ENCODE assay signal across 1 cellular context in genomic region chr2:199911052-199911876, GRCh38.
TF ChIP-seq lines count a peak whose summit lies in the region.

A gene with protein sequence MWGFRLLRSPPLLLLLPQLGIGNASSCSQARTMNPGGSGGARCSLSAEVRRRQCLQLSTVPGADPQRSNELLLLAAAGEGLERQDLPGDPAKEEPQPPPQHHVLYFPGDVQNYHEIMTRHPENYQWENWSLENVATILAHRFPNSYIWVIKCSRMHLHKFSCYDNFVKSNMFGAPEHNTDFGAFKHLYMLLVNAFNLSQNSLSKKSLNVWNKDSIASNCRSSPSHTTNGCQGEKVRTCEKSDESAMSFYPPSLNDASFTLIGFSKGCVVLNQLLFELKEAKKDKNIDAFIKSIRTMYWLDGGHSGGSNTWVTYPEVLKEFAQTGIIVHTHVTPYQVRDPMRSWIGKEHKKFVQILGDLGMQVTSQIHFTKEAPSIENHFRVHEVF (plus strand): TSS chr2:199911293. CDS start chr2:199911439, 146 bp downstream.

TF ChIP-seq in HepG2, 621 proteins besides CTCF, POLR2A, EP300 and RAD21 (continued from another document and continues in another):
- TF ChIP-seq ZHX1 (CRISPR knock-in tag; IDR thresholded peaks at IDR 0.05; ENCODE audit: low read depth) (peak; percentile 76; the same call in 1 of the 2 replicates), MTA1 (CRISPR knock-in tag; IDR thresholded peaks at IDR 0.05; ENCODE audit: borderline replicate concordance) (peak; percentile 50; the same call in 1 of the 2 replicates), ZFP37 (CRISPR knock-in tag; IDR thresholded peaks at IDR 0.05; ENCODE audit: borderline replicate concordance) (no peak), TBX3 (IDR thresholded peaks at IDR 0.05; ENCODE audit: borderline replicate concordance) (no peak; the same call in 1 of the 2 replicates), MYC (CRISPR knock-in tag; IDR thresholded peaks at IDR 0.05; ENCODE audit: borderline replicate concordance) (peak; percentile 91), PCBP1 (IDR thresholded peaks at IDR 0.05; ENCODE audit: borderline replicate concordance, low read depth, low read length) (no peak), ZNF235 (CRISPR knock-in tag; IDR thresholded peaks at IDR 0.05; ENCODE audit: borderline replicate concordance) (peak; percentile 98), IKZF1 (IDR thresholded peaks at IDR 0.05) (no peak), NFIB (CRISPR knock-in tag; IDR thresholded peaks at IDR 0.05; ENCODE audit: borderline replicate concordance) (no peak), HOXA9 (CRISPR knock-in tag; IDR thresholded peaks at IDR 0.05; ENCODE audit: borderline replicate concordance) (no peak), AHR (CRISPR knock-in tag; IDR thresholded peaks at IDR 0.05) (no peak), ZMYM4 (CRISPR knock-in tag; IDR thresholded peaks at IDR 0.05) (peak; percentile 99), ZNF276 (CRISPR knock-in tag; IDR thresholded peaks at IDR 0.05; ENCODE audit: low read depth) (0 out of 2 replicates have a peak, but pooled peaks have one; percentile 14), AGO1 (IDR thresholded peaks at IDR 0.05; ENCODE audit: low read depth, low read length, poor library complexity, severe bottlenecking) (peak; percentile 64), SOX5 (CRISPR knock-in tag; IDR thresholded peaks at IDR 0.05; ENCODE audit: borderline replicate concordance) (no peak), ZNF296 (CRISPR knock-in tag; conservative IDR thresholded peaks at IDR 0.05) (peak; percentile 61; the same call in 1 of the 2 replicates), ZNF33A (CRISPR knock-in tag; IDR thresholded peaks at IDR 0.05; ENCODE audit: borderline replicate concordance) (no peak), ZNF180 (CRISPR knock-in tag; IDR thresholded peaks at IDR 0.05; ENCODE audit: borderline replicate concordance, low read depth) (no peak), ZNF44 (CRISPR knock-in tag; IDR thresholded peaks at IDR 0.05) (no peak; the same call in 1 of the 2 replicates), ZBTB33 (CRISPR knock-in tag; IDR thresholded peaks at IDR 0.05) (peak; percentile 9; the same call in 1 of the 2 replicates), ZNF552 (CRISPR knock-in tag; IDR thresholded peaks at IDR 0.05; ENCODE audit: borderline replicate concordance) (no peak; the same call in 1 of the 2 replicates), ZNF441 (CRISPR knock-in tag; IDR thresholded peaks at IDR 0.05; ENCODE audit: borderline replicate concordance) (peak; percentile 76; the same call in 1 of the 2 replicates), SAP130 (CRISPR knock-in tag; IDR thresholded peaks at IDR 0.05; ENCODE audit: low read depth) (peak; percentile 100), ETV6 (CRISPR knock-in tag; conservative IDR thresholded peaks at IDR 0.05) (peak; percentile 85), LRRFIP1 (CRISPR knock-in tag; conservative IDR thresholded peaks at IDR 0.05) (no peak), ZNF557 (CRISPR knock-in tag; IDR thresholded peaks at IDR 0.05) (no peak), NR1H2 (CRISPR knock-in tag; IDR thresholded peaks at IDR 0.05; ENCODE audit: borderline replicate concordance, low read depth) (no peak), ISX (CRISPR knock-in tag; conservative IDR thresholded peaks at IDR 0.05) (0 out of 2 replicates have a peak, but pooled peaks have one; percentile 32), ARNT2 (CRISPR knock-in tag; IDR thresholded peaks at IDR 0.05; ENCODE audit: low read depth) (peak; percentile 99), EEA1 (CRISPR knock-in tag; IDR thresholded peaks at IDR 0.05; ENCODE audit: borderline replicate concordance) (peak; percentile 98), KLF6 (CRISPR knock-in tag; IDR thresholded peaks at IDR 0.05) (peak; percentile 78), NFYB (CRISPR knock-in tag; IDR thresholded peaks at IDR 0.05) (peak; percentile 85), ZNF670 (CRISPR knock-in tag; IDR thresholded peaks at IDR 0.05; ENCODE audit: borderline replicate concordance) (0 out of 2 replicates have a peak, but pooled peaks have one; percentile 37), BRCA1 (CRISPR knock-in tag; IDR thresholded peaks at IDR 0.05) (no peak)
- TF ChIP-seq, protein P1, sequence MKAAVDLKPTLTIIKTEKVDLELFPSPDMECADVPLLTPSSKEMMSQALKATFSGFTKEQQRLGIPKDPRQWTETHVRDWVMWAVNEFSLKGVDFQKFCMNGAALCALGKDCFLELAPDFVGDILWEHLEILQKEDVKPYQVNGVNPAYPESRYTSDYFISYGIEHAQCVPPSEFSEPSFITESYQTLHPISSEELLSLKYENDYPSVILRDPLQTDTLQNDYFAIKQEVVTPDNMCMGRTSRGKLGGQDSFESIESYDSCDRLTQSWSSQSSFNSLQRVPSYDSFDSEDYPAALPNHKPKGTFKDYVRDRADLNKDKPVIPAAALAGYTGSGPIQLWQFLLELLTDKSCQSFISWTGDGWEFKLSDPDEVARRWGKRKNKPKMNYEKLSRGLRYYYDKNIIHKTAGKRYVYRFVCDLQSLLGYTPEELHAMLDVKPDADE (CRISPR knock-in tag; IDR thresholded peaks at IDR 0.05): no peak; the same call in 1 of the 2 replicates
- TF ChIP-seq, protein P2, sequence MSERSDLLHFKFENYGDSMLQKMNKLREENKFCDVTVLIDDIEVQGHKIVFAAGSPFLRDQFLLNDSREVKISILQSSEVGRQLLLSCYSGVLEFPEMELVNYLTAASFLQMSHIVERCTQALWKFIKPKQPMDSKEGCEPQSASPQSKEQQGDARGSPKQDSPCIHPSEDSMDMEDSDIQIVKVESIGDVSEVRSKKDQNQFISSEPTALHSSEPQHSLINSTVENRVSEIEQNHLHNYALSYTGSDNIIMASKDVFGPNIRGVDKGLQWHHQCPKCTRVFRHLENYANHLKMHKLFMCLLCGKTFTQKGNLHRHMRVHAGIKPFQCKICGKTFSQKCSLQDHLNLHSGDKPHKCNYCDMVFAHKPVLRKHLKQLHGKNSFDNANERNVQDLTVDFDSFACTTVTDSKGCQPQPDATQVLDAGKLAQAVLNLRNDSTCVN (CRISPR knock-in tag; IDR thresholded peaks at IDR 0.05; ENCODE audit: borderline replicate concordance): peak; percentile 81
- TF ChIP-seq, protein P3, sequence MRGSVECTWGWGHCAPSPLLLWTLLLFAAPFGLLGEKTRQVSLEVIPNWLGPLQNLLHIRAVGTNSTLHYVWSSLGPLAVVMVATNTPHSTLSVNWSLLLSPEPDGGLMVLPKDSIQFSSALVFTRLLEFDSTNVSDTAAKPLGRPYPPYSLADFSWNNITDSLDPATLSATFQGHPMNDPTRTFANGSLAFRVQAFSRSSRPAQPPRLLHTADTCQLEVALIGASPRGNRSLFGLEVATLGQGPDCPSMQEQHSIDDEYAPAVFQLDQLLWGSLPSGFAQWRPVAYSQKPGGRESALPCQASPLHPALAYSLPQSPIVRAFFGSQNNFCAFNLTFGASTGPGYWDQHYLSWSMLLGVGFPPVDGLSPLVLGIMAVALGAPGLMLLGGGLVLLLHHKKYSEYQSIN (CRISPR knock-in tag; IDR thresholded peaks at IDR 0.05; ENCODE audit: borderline replicate concordance): no peak
- TF ChIP-seq, protein P4, sequence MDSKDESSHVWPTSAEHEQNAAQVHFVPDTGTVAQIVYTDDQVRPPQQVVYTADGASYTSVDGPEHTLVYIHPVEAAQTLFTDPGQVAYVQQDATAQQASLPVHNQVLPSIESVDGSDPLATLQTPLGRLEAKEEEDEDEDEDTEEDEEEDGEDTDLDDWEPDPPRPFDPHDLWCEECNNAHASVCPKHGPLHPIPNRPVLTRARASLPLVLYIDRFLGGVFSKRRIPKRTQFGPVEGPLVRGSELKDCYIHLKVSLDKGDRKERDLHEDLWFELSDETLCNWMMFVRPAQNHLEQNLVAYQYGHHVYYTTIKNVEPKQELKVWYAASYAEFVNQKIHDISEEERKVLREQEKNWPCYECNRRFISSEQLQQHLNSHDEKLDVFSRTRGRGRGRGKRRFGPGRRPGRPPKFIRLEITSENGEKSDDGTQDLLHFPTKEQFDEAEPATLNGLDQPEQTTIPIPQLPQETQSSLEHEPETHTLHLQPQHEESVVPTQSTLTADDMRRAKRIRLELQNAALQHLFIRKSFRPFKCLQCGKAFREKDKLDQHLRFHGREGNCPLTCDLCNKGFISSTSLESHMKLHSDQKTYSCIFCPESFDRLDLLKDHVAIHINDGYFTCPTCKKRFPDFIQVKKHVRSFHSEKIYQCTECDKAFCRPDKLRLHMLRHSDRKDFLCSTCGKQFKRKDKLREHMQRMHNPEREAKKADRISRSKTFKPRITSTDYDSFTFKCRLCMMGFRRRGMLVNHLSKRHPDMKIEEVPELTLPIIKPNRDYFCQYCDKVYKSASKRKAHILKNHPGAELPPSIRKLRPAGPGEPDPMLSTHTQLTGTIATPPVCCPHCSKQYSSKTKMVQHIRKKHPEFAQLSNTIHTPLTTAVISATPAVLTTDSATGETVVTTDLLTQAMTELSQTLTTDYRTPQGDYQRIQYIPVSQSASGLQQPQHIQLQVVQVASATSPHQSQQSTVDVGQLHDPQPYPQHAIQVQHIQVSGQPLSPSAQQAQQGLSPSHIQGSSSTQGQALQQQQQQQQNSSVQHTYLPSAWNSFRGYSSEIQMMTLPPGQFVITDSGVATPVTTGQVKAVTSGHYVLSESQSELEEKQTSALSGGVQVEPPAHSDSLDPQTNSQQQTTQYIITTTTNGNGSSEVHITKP (CRISPR knock-in tag; IDR thresholded peaks at IDR 0.05; ENCODE audit: low read depth): peak; percentile 68; the same call in 1 of the 2 replicates
- TF ChIP-seq, protein P5, sequence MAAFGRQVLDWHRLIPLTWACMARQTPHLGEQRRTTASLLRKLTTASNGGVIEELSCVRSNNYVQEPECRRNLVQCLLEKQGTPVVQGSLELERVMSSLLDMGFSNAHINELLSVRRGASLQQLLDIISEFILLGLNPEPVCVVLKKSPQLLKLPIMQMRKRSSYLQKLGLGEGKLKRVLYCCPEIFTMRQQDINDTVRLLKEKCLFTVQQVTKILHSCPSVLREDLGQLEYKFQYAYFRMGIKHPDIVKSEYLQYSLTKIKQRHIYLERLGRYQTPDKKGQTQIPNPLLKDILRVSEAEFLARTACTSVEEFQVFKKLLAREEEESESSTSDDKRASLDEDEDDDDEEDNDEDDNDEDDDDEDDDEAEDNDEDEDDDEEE (CRISPR knock-in tag; IDR thresholded peaks at IDR 0.05): peak; percentile 84; the same call in 1 of the 2 replicates
